22 cellular contexts compared by ENCODE assay signal in the genomic region with DNA sequence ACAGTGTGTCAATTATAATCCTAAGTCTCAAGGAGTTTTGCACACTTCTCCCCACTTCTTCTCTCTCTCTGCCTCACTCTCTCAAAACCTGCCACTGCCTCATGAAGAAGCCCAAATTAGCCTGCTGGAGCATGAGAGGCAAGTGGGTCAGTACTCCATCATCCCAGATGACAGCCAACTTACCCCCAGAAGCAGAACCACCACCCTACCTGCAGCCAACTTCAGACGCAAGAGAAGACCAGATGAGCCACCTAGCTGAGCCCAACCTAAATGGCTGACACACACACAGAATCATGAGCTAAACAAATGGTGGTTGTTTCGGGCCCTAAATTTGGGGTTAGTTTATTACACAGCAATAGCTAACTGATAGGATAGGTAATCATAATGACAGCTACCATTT.
A peak's percentile ranks its signal among the peaks of the same experiment; 100 is the strongest.
DNase-seq lines count a peak whose midpoint lies in the region; ATAC-seq and TF ChIP-seq lines count a peak whose summit lies in the region.
"Had no signal": no experiment of that assay in that cellular context is flagged by ENCODE, and none has a peak within 500 bp of the region (broad histone marks: within the 10 kb centered on the region; RNA-seq: fewer than 3 reads in every experiment).

No MANE protein-coding gene starts in this region.

- peaks cover 75% of the 10 kb centered on the region for H3K4me1 ChIP-seq in BLaER1

- H3K9ac ChIP-seq in BLaER1 = no peak overlapping the region
- H3K9ac ChIP-seq: SK-N-SH had no signal

- H3K36me3 Mint-ChIP-seq in activated T-helper 17 cell treated with anti-CD3 and anti-CD28 coated beads, Interleukin-2, amount 50 U/mL, for 72 hours (ENCODE audit: low read depth) = peaks cover 36% of the 10 kb centered on the region
- H3K36me3 Mint-ChIP-seq: activated naive CD8-positive, alpha-beta T cell treated with anti-CD3 and anti-CD28 coated beads for 36 hours; CD8-positive, alpha-beta T cell; type B pancreatic cell had no signal

- no peak for TF ChIP-seq CTCF in brain microvascular endothelial cell (IDR thresholded peaks at IDR 0.05; ENCODE audit: low read depth, low read length, missing control alignments)

- H3K36me3 ChIP-seq in BLaER1 (no peaks in the 10 kb centered on the region), brain microvascular endothelial cell (replicated peaks) (no peaks in the 10 kb centered on the region)

- H3K4me3 ChIP-seq in BLaER1 (no peak overlapping the region), brain microvascular endothelial cell (ENCODE audit: low read depth, low read length) (no peak overlapping the region)

- H4K20me1 ChIP-seq in BLaER1 = no peaks in the 10 kb centered on the region

- H3K9me3 ChIP-seq in BLaER1 = no peaks in the 10 kb centered on the region
- H3K9me3 ChIP-seq: SK-N-SH had no signal

- H3K4me2 ChIP-seq in BLaER1 = peak overlapping the region; percentile 74; the same call in 1 of the 2 replicates
- H3K4me2 ChIP-seq: SK-N-SH had no signal

- H3K4me3 Mint-ChIP-seq in activated T-helper 17 cell treated with anti-CD3 and anti-CD28 coated beads, Interleukin-2, amount 50 U/mL, for 72 hours = peak overlapping the region; percentile 44
- H3K4me3 Mint-ChIP-seq: activated naive CD8-positive, alpha-beta T cell treated with anti-CD3 and anti-CD28 coated beads for 36 hours; activated T-cell treated with anti-CD3 and anti-CD28 coated beads, Interleukin-2, amount 50 U/mL, for 4 hours; CD8-positive, alpha-beta T cell; naive thymus-derived CD4-positive, alpha-beta T cell; type B pancreatic cell had no signal

- H3K27me3 Mint-ChIP-seq in activated T-helper 17 cell treated with anti-CD3 and anti-CD28 coated beads, Interleukin-2, amount 50 U/mL, for 72 hours = no peaks in the 10 kb centered on the region
- H3K27me3 Mint-ChIP-seq: activated naive CD8-positive, alpha-beta T cell treated with anti-CD3 and anti-CD28 coated beads for 36 hours; naive thymus-derived CD4-positive, alpha-beta T cell; type B pancreatic cell had no signal

- in situ Hi-C loops in brain microvascular endothelial cell (cut with HindIII; ENCODE audit: low pct_ligation_motif_present, low sequenced_read_pairs) = no loop called here

- H3K27me3 ChIP-seq in BLaER1 = no peaks in the 10 kb centered on the region
- peaks cover 5% of the 10 kb centered on the region for H3K27me3 ChIP-seq in brain microvascular endothelial cell (replicated peaks)

- intact Hi-C loops in posterior vena cava (cut with DNase I) = loop anchor here in 1 of 2 donors (10.0 kb wide), 1 partner anchor 98 kb away; the partner anchor contains the start of gene TSPAN18

- H3K27ac Mint-ChIP-seq in activated T-helper 17 cell treated with anti-CD3 and anti-CD28 coated beads, Interleukin-2, amount 50 U/mL, for 72 hours = peak overlapping the region; percentile 91
- H3K27ac Mint-ChIP-seq: CD8-positive, alpha-beta T cell; type B pancreatic cell had no signal

- H3K27ac ChIP-seq in BLaER1 = no peak overlapping the region
- no peak overlapping the region for H3K27ac ChIP-seq in brain microvascular endothelial cell
- H3K27ac ChIP-seq: epithelial cell of prostate had no signal

- H3K4me1 Mint-ChIP-seq in activated T-helper 17 cell treated with anti-CD3 and anti-CD28 coated beads, Interleukin-2, amount 50 U/mL, for 72 hours = peaks cover 25% of the 10 kb centered on the region

- DNase-seq in activated CD4-positive, alpha-beta T cell treated with anti-CD3 and anti-CD28 coated beads for 48 hours = peak; percentile 2
- no peak for DNase-seq in activated CD4-positive, alpha-beta T cell treated with anti-CD3 and anti-CD28 coated beads for 4 hours
- peak; percentile 40 for DNase-seq in posterior vena cava (ENCODE audit: low spot score)
- no peak for DNase-seq in brain microvascular endothelial cell
- DNase-seq in stimulated activated CD4-positive, alpha-beta T cell treated with anti-CD3 and anti-CD28 coated beads, Interleukin-4, amount 100 ng/mL, for 4 hours = no peak
- DNase-seq: 8988T; activated naive CD8-positive, alpha-beta T cell treated with anti-CD3 and anti-CD28 coated beads for 36 hours; activated T-cell treated with anti-CD3 and anti-CD28 coated beads, Interleukin-2, amount 50 U/mL, for 4 hours; cerebellar nuclear complex; effector CD4-positive, alpha-beta T cell; foreskin fibroblast; naive thymus-derived CD4-positive, alpha-beta T cell; NCI-H446 treated with DMSO at 0.1 percent for 48 hours; right cardiac atrium; SK-N-SH had no signal

- ATAC-seq in activated T-helper 17 cell treated with anti-CD3 and anti-CD28 coated beads, Interleukin-2, amount 50 U/mL, for 72 hours (replicated peaks) = no peak
- ATAC-seq in GM19467 (IDR thresholded peaks at IDR 0.05; ENCODE audit: unreplicated experiment) = no peak
- ATAC-seq: activated T-cell treated with anti-CD3 and anti-CD28 coated beads, Interleukin-2, amount 50 U/mL, for 4 hours; CD8-positive, alpha-beta T cell; left lobe of liver; naive thymus-derived CD4-positive, alpha-beta T cell; right cardiac atrium had no signal

- no peaks in the 10 kb centered on the region for H3K9me3 Mint-ChIP-seq in activated T-helper 17 cell treated with anti-CD3 and anti-CD28 coated beads, Interleukin-2, amount 50 U/mL, for 72 hours
- H3K9me3 Mint-ChIP-seq: CD8-positive, alpha-beta T cell had no signal

Comparison
In these comparisons a context has a peak if more than half of its experiments do, and no peak if none do; other contexts are left out.
1. DNase-seq: peak in activated CD4-positive, alpha-beta T cell treated with anti-CD3 and anti-CD28 coated beads for 48 hours (single experiment) and posterior vena cava (single experiment); none in activated CD4-positive, alpha-beta T cell treated with anti-CD3 and anti-CD28 coated beads for 4 hours (0 of 2), brain microvascular endothelial cell (single experiment) and stimulated activated CD4-positive, alpha-beta T cell treated with anti-CD3 and anti-CD28 coated beads, Interleukin-4, amount 100 ng/mL, for 4 hours (0 of 2).